Comparison of ENCODE assay signal across 18 cellular contexts in genomic region chr14:80047761-80048160, GRCh38.
"Had no signal": no experiment of that assay in that cellular context is flagged by ENCODE, and none has a peak within 500 bp of the region (broad histone marks: within the 10 kb centered on the region; RNA-seq: fewer than 3 reads in every experiment).

No MANE protein-coding gene starts in this region.

- H3K36me3 Mint-ChIP-seq: activated CD4-positive, alpha-beta memory T cell treated with anti-CD3 and anti-CD28 coated beads for 36 hours; neural progenitor cell had no signal

- H3K27me3 Mint-ChIP-seq: activated CD4-positive, alpha-beta memory T cell treated with anti-CD3 and anti-CD28 coated beads for 36 hours; dendritic cell treated with granulocyte-macrophage colony-stimulating factor and Interleukin-4, amounts not matched to agents 40 ng/mL and 50 ng/mL, for 4 days had no signal

- H3K4me3 ChIP-seq: lower lobe of right lung, neural progenitor cell, pancreas, suprapubic skin, upper lobe of left lung had no signal

- DNase-seq: activated CD4-positive, alpha-beta memory T cell treated with anti-CD3 and anti-CD28 coated beads for 36 hours; activated CD4-positive, alpha-beta T cell treated with anti-CD3 and anti-CD28 coated beads for 1 hour; activated gamma-delta T cell treated with Interleukin-2 at 50 U/mL for 16 hours; activated T-cell treated with anti-CD3 and anti-CD28 coated beads, Interleukin-2, amount 50 U/mL, for 4 hours; central memory CD4-positive, alpha-beta T cell; foreskin fibroblast; glutamatergic neuron; lower lobe of right lung; midbrain; pancreas; stimulated activated CD4-positive, alpha-beta T cell treated with anti-CD3 and anti-CD28 coated beads, Interleukin-2, amount 100 ng/mL, for 48 hours; stimulated activated naive CD4-positive, alpha-beta T cell treated with Interleukin-2 at 50 U/mL for 16 hours; T1000; upper lobe of left lung had no signal

- H3K9me3 ChIP-seq: lower lobe of right lung, pancreas, upper lobe of left lung had no signal

- H3K27ac Mint-ChIP-seq: activated CD4-positive, alpha-beta memory T cell treated with anti-CD3 and anti-CD28 coated beads for 36 hours; dendritic cell treated with granulocyte-macrophage colony-stimulating factor and Interleukin-4, amounts not matched to agents 40 ng/mL and 50 ng/mL, for 4 days; neural progenitor cell had no signal

- H3K4me1 Mint-ChIP-seq: neural progenitor cell had no signal

- H3K27me3 ChIP-seq: neural progenitor cell, pancreas, suprapubic skin, upper lobe of left lung had no signal

- H3K9me3 Mint-ChIP-seq: dendritic cell treated with granulocyte-macrophage colony-stimulating factor and Interleukin-4, amounts not matched to agents 40 ng/mL and 50 ng/mL, for 4 days had no signal

- H3K36me3 ChIP-seq: lower lobe of right lung, neural progenitor cell, pancreas, suprapubic skin, upper lobe of left lung had no signal

- ATAC-seq: activated T-cell treated with anti-CD3 and anti-CD28 coated beads, Interleukin-2, amount 50 U/mL, for 4 hours; esophagus mucosa; lower lobe of right lung; pancreas had no signal

- H3K4me3 Mint-ChIP-seq: activated CD4-positive, alpha-beta memory T cell treated with anti-CD3 and anti-CD28 coated beads for 36 hours; activated T-cell treated with anti-CD3 and anti-CD28 coated beads, Interleukin-2, amount 50 U/mL, for 4 hours; dendritic cell treated with granulocyte-macrophage colony-stimulating factor and Interleukin-4, amounts not matched to agents 40 ng/mL and 50 ng/mL, for 4 days; neural progenitor cell had no signal

- H3K27ac ChIP-seq: lower lobe of right lung, neural progenitor cell, pancreas, suprapubic skin, upper lobe of left lung had no signal

- H3K4me1 ChIP-seq: lower lobe of right lung, neural progenitor cell, pancreas, suprapubic skin, upper lobe of left lung had no signal
